ENCODE assay signal across 15 cellular contexts in the genomic region with DNA sequence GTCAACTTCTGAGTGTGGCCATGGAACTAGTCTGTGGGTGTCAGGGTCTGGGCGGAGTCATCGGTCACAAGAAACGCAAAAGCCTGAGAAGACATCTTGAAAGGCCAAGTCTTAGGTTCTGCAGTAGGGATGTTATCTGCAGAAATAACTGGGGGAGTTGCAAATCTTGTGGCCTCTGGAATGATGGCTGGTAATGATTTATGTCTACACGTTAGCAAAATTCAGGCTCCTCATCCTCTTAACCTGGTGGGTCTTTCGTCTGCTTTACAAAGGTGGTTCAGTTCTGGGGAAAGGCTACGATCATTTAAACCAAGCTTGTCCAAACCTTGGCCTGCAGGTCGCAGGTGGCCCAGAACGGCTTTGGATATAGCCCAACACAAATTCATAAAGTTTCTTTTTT. TPM values are rescaled to one million over a fixed set of nuclear protein-coding genes. Genes with fewer than 3 reads are reported as not detected.
DNase-seq lines count a peak whose midpoint lies in the region; ATAC-seq, FAIRE-seq and TF ChIP-seq lines count a peak whose summit lies in the region.
"Had no signal": no experiment of that assay in that cellular context is flagged by ENCODE, and none has a peak within 500 bp of the region (broad histone marks: within the 10 kb centered on the region; RNA-seq: fewer than 3 reads in every experiment).

No MANE protein-coding gene starts in this region.

- in situ Hi-C loops in HepG2 (cut with HindIII; ENCODE audit: extremely low pct_ligation_motif_present, low pct_unique_long_range_greater_than_20kb): no loop called here

- no peak for TF ChIP-seq RAD21 in HepG2 (CRISPR knock-in tag; IDR thresholded peaks at IDR 0.05)

- no peaks in the 10 kb centered on the region for H3K79me2 ChIP-seq in Karpas-422 (ENCODE audit: low read length)
- H3K79me2 ChIP-seq in HepG2 (ENCODE audit: insufficient read depth, low read length): no peaks in the 10 kb centered on the region

- no peak for DNase-seq in Karpas-422
- DNase-seq in amniotic epithelial cell (ENCODE audit: low read depth): peak; percentile 39
- DNase-seq in neural crest cell (ENCODE audit: low read depth, low spot score): no peak
- DNase-seq in T-helper 1 cell: no peak
- DNase-seq in HepG2 (ENCODE audit: low spot score): no peak
- DNase-seq in D341Med (ENCODE audit: low spot score): no peak
- DNase-seq: CD4-positive, CD25-positive, alpha-beta regulatory T cell; DMS 273 treated with DMSO at 0.1 percent for 48 hours; HCEC 1CT; HFFc6 had no signal

- no peak for ATAC-seq in HepG2
- ATAC-seq: A549 had no signal

- 87% methylated on average over 8 of the region's 8 CpGs for WGBS in HepG2 (ENCODE audit: low lambda C conversion rate)

- H4K20me1 ChIP-seq in Karpas-422 (ENCODE audit: insufficient read depth, low read depth, low read length): no peaks in the 10 kb centered on the region
- no peaks in the 10 kb centered on the region for H4K20me1 ChIP-seq in HepG2 (ENCODE audit: insufficient read depth, low read length)

- no peaks in the 10 kb centered on the region for H3K27me3 Mint-ChIP-seq in neural crest cell (ENCODE audit: low read depth)

- no peak for FAIRE-seq in HepG2 (lab: Jason Lieb, UNC)
- FAIRE-seq: A549, H1 had no signal

- CTCF ChIA-PET in HepG2 (lab: Yijun Ruan, JAX; ENCODE audit: low intra/inter-chr PET ratio, low total read pairs): no interaction called here

- no peaks in the 10 kb centered on the region for H3K36me3 Mint-ChIP-seq in neural crest cell (ENCODE audit: low read depth)
- H3K36me3 Mint-ChIP-seq: CD4-positive, CD25-positive, alpha-beta regulatory T cell had no signal

- H3K9me3 ChIP-seq in Karpas-422 (ENCODE audit: low read length) (no peaks in the 10 kb centered on the region), HepG2 (ENCODE audit: low read length) (no peaks in the 10 kb centered on the region)
- H3K9me3 ChIP-seq: A549 had no signal

- TF ChIP-seq EP300 in HepG2 (IDR thresholded peaks at IDR 0.05; ENCODE audit: low read depth in 2 of 2, low read length in 2 of 2) (no peak), HepG2 (CRISPR knock-in tag; IDR thresholded peaks at IDR 0.05; ENCODE audit: borderline replicate concordance) (no peak)

- H2AFZ ChIP-seq in Karpas-422 (ENCODE audit: low read length) (no peak overlapping the region), HepG2 (ENCODE audit: low read length) (no peak overlapping the region)

- no peaks in the 10 kb centered on the region for H3K9me3 Mint-ChIP-seq in neural crest cell
- H3K9me3 Mint-ChIP-seq: CD4-positive, CD25-positive, alpha-beta regulatory T cell; HFFc6 had no signal

- H3K9ac ChIP-seq in Karpas-422 (ENCODE audit: low read length) (no peak overlapping the region), HepG2 (ENCODE audit: insufficient read depth, low read depth, low read length) (no peak overlapping the region)

- H3K4me2 ChIP-seq in Karpas-422 (ENCODE audit: low read depth, low read length, poor library complexity, severe bottlenecking) (peak overlapping the region; percentile 46), HepG2 (ENCODE audit: low read depth, low read length) (no peak overlapping the region)
- H3K4me2 ChIP-seq: A549 had no signal

- intact Hi-C loops in HepG2 (cut with micrococcal nuclease; ENCODE audit: unreplicated experiment): no loop called here

- H3K27ac ChIP-seq in Karpas-422 (ENCODE audit: low read length): no peak overlapping the region
- H3K27ac ChIP-seq in HepG2 (ENCODE audit: extremely low read length, insufficient read depth, low read length): no peak overlapping the region
- H3K27ac ChIP-seq: A549 had no signal

- TF ChIP-seq POLR2A in HepG2 (IDR thresholded peaks at IDR 0.05; ENCODE audit: insufficient read depth in 1 of 2, low read depth in 2 of 2, low read length in 2 of 2): no peak

- H3K27me3 ChIP-seq in Karpas-422 (ENCODE audit: low read length): no peaks in the 10 kb centered on the region
- H3K27me3 ChIP-seq in HepG2 (ENCODE audit: control insufficient read depth in 1 of 2, insufficient read depth in 2 of 2, low read length in 2 of 2): peaks cover 2 to 17% of the 10 kb centered on the region in 2 experiments; a peak in 3 of 5 replicates

- POLR2A ChIA-PET in HepG2 (lab: Yijun Ruan, JAX): interaction anchor here (0.7 to 1.2 kb wide), 3 partner anchors 11 to 41 kb away, joined by 3 to 4 read pairs (median 3); no protein-coding TSS in a partner anchor

- no peak overlapping the region for H3K4me3 Mint-ChIP-seq in neural crest cell
- H3K4me3 Mint-ChIP-seq: CD4-positive, CD25-positive, alpha-beta regulatory T cell; HFFc6 had no signal

- peaks cover 36% of the 10 kb centered on the region for H3K4me1 ChIP-seq in Karpas-422 (ENCODE audit: low read length)
- peaks cover 58% of the 10 kb centered on the region for H3K4me1 ChIP-seq in HepG2 (ENCODE audit: insufficient read depth, low read length)
- H3K4me1 ChIP-seq: A549 had no signal

- no TSS peak for BruUV-seq in HepG2 (replicated peaks; lab: Mats Ljungman, UMichigan)

- H3K4me1 Mint-ChIP-seq in neural crest cell: peaks cover 6% of the 10 kb centered on the region
- H3K4me1 Mint-ChIP-seq: CD4-positive, CD25-positive, alpha-beta regulatory T cell had no signal

- no peak overlapping the region for H3K4me3 ChIP-seq in Karpas-422 (ENCODE audit: low read length)
- no peak overlapping the region for H3K4me3 ChIP-seq in HepG2 (replicated peaks in 1 of 3; ENCODE audit: insufficient read depth in 1 of 3, low read depth in 2 of 3, low read length in 3 of 3)
- H3K4me3 ChIP-seq: A549 had no signal

- peak overlapping the region; percentile 27 for H3K27ac Mint-ChIP-seq in neural crest cell (ENCODE audit: unreplicated experiment)
- H3K27ac Mint-ChIP-seq: CD4-positive, CD25-positive, alpha-beta regulatory T cell; HFFc6 had no signal

- H3K9me2 ChIP-seq in Karpas-422 (replicated peaks; ENCODE audit: insufficient read depth, low read length): no peaks in the 10 kb centered on the region

- TF ChIP-seq CTCF in neural crest cell (conservative IDR thresholded peaks at IDR 0.05) (no peak), HepG2 (CRISPR knock-in tag; IDR thresholded peaks at IDR 0.05) (no peak)

- H3K36me3 ChIP-seq in Karpas-422 (ENCODE audit: insufficient read depth, low read length) (no peaks in the 10 kb centered on the region), HepG2 (replicated peaks in 1 of 2; ENCODE audit: control insufficient read depth in 1 of 2, insufficient read depth in 2 of 2, low read length in 2 of 2) (no peaks in the 10 kb centered on the region)

RNA-seq across cellular contexts. Expression of a gene that starts 7.4 kb away (rescaled TPM):
- total RNA-seq in Karpas-422 (2014; rRNA removed; shearing (Covaris generic); ENCODE audit: low replicate concordance): 27.5 and 30.1 TPM in 2 replicates
- 105 and 106 TPM in 2 replicates for total RNA-seq in neural crest cell
- total RNA-seq in HepG2 (2016; rRNA removed; fragmentation: Illumina TruSeq; extraction: Trizol): 31.5 and 32.4 TPM in 2 replicates
- total RNA-seq in HepG2 (2016; cell fraction: cytosol; rRNA removed; fragmentation: Illumina TruSeq; extraction: Trizol; ENCODE audit: low read depth): 9.5 and 9.9 TPM in 2 replicates
- 27.7 and 33.5 TPM in 2 replicates for total RNA-seq in HepG2 (2016; cell fraction: insoluble cytoplasmic fraction; rRNA removed; fragmentation: Illumina TruSeq; extraction: Trizol)
- 19.2 and 24.7 TPM in 2 replicates for total RNA-seq in HepG2 (2016; cell fraction: membrane; rRNA removed; fragmentation: Illumina TruSeq; extraction: Trizol)
- total RNA-seq in HepG2 (2016; cell fraction: nucleus; rRNA removed; fragmentation: Illumina TruSeq; extraction: Trizol): 26.9 and 30.5 TPM in 2 replicates
- 305 and 347 TPM in 2 replicates for polyA plus RNA-seq in HepG2 (2011; rRNA removed)
- 171 and 227 TPM in 2 replicates for polyA plus RNA-seq in HepG2 (2011; cell fraction: cytosol; rRNA removed)
- polyA plus RNA-seq in HepG2 (2011; cell fraction: nucleus; rRNA removed): 180 and 209 TPM in 2 replicates
- 258 and 265 TPM in 2 replicates for polyA plus RNA-seq in HepG2 (2012)
- polyA plus RNA-seq in HepG2 (2016; cell fraction: cytosol; fragmentation: Illumina TruSeq; extraction: Trizol; ENCODE audit: low read depth): 41.8 and 43.2 TPM in 2 replicates
- polyA plus RNA-seq in HepG2 (2016; cell fraction: insoluble cytoplasmic fraction; fragmentation: Illumina TruSeq; extraction: Trizol; ENCODE audit: low read depth): 103 and 141 TPM in 2 replicates
- polyA plus RNA-seq in HepG2 (2016; cell fraction: membrane; fragmentation: Illumina TruSeq; extraction: Trizol; ENCODE audit: low read depth): 69.2 and 69.5 TPM in 2 replicates
- polyA plus RNA-seq in HepG2 (2016; cell fraction: nucleus; fragmentation: Illumina TruSeq; extraction: Trizol; ENCODE audit: insufficient read depth, low read depth): 118 and 123 TPM in 2 replicates
- polyA minus RNA-seq in HepG2 (2011; rRNA and poly(A)+ RNA removed; ENCODE audit: low replicate concordance): 63.4 and 306 TPM in 2 replicates
- polyA minus RNA-seq in HepG2 (2011; cell fraction: cytosol; rRNA and poly(A)+ RNA removed): 173 and 208 TPM in 2 replicates
- 50.5 and 63.4 TPM in 2 replicates for polyA minus RNA-seq in HepG2 (2011; cell fraction: nucleus; rRNA and poly(A)+ RNA removed)

RNA-seq across cellular contexts. Expression of a gene that starts 16.2 kb away (rescaled TPM):
- total RNA-seq in Karpas-422 (2014; rRNA removed; shearing (Covaris generic); ENCODE audit: low replicate concordance): not detected in 2 replicates
- 0.66 and 1.3 TPM in 2 replicates for total RNA-seq in neural crest cell
- 0.97 TPM in 1 of 2 replicates, not detected in the other for total RNA-seq in HepG2 (2016; rRNA removed; fragmentation: Illumina TruSeq; extraction: Trizol)
- 0.35 TPM in 1 of 2 replicates, not detected in the other for total RNA-seq in HepG2 (2016; cell fraction: cytosol; rRNA removed; fragmentation: Illumina TruSeq; extraction: Trizol; ENCODE audit: low read depth)
- total RNA-seq in HepG2 (2016; cell fraction: insoluble cytoplasmic fraction; rRNA removed; fragmentation: Illumina TruSeq; extraction: Trizol): 0.58 TPM in 1 of 2 replicates, not detected in the other
- not detected in 2 replicates for total RNA-seq in HepG2 (2016; cell fraction: membrane; rRNA removed; fragmentation: Illumina TruSeq; extraction: Trizol)
- 0.69 and 1.2 TPM in 2 replicates for total RNA-seq in HepG2 (2016; cell fraction: nucleus; rRNA removed; fragmentation: Illumina TruSeq; extraction: Trizol)
- polyA plus RNA-seq in HepG2 (2011; rRNA removed): 0.40 and 0.50 TPM in 2 replicates
- polyA plus RNA-seq in HepG2 (2011; cell fraction: cytosol; rRNA removed): not detected in 2 replicates
- polyA plus RNA-seq in HepG2 (2011; cell fraction: nucleus; rRNA removed): 0.40 and 1.1 TPM in 2 replicates
- 0.21 TPM in 1 of 2 replicates, not detected in the other for polyA plus RNA-seq in HepG2 (2012)
- polyA plus RNA-seq in HepG2 (2016; cell fraction: cytosol; fragmentation: Illumina TruSeq; extraction: Trizol; ENCODE audit: low read depth): not detected in 2 replicates
- not detected in 2 replicates for polyA plus RNA-seq in HepG2 (2016; cell fraction: insoluble cytoplasmic fraction; fragmentation: Illumina TruSeq; extraction: Trizol; ENCODE audit: low read depth)
- polyA plus RNA-seq in HepG2 (2016; cell fraction: membrane; fragmentation: Illumina TruSeq; extraction: Trizol; ENCODE audit: low read depth): not detected in 2 replicates
- polyA plus RNA-seq in HepG2 (2016; cell fraction: nucleus; fragmentation: Illumina TruSeq; extraction: Trizol; ENCODE audit: insufficient read depth, low read depth): not detected in 2 replicates
- 2.1 and 4.3 TPM in 2 replicates for polyA minus RNA-seq in HepG2 (2011; rRNA and poly(A)+ RNA removed; ENCODE audit: low replicate concordance)
- polyA minus RNA-seq in HepG2 (2011; cell fraction: cytosol; rRNA and poly(A)+ RNA removed): not detected in 2 replicates
- 3.9 and 6.5 TPM in 2 replicates for polyA minus RNA-seq in HepG2 (2011; cell fraction: nucleus; rRNA and poly(A)+ RNA removed)
- total RNA-seq: Daoy, HT1080 had no signal
- polyA plus RNA-seq: A549, BJ had no signal

RNA-seq across cellular contexts. Expression of a gene that starts 41.9 kb away (rescaled TPM):
- 28.7 and 39.2 TPM in 2 replicates for total RNA-seq in Karpas-422 (2014; rRNA removed; shearing (Covaris generic); ENCODE audit: low replicate concordance)
- 110 and 114 TPM in 2 replicates for total RNA-seq in neural crest cell
- 47.4 and 64.1 TPM in 2 replicates for total RNA-seq in HepG2 (2016; rRNA removed; fragmentation: Illumina TruSeq; extraction: Trizol)
- 6.4 and 8.7 TPM in 2 replicates for total RNA-seq in HepG2 (2016; cell fraction: cytosol; rRNA removed; fragmentation: Illumina TruSeq; extraction: Trizol; ENCODE audit: low read depth)
- total RNA-seq in HepG2 (2016; cell fraction: insoluble cytoplasmic fraction; rRNA removed; fragmentation: Illumina TruSeq; extraction: Trizol): 45.0 and 57.8 TPM in 2 replicates
- 23.2 TPM in 2 replicates for total RNA-seq in HepG2 (2016; cell fraction: membrane; rRNA removed; fragmentation: Illumina TruSeq; extraction: Trizol)
- 32.4 and 36.4 TPM in 2 replicates for total RNA-seq in HepG2 (2016; cell fraction: nucleus; rRNA removed; fragmentation: Illumina TruSeq; extraction: Trizol)
- polyA plus RNA-seq in HepG2 (2011; rRNA removed): 45.8 and 50.1 TPM in 2 replicates
- 28.7 TPM in 2 replicates for polyA plus RNA-seq in HepG2 (2011; cell fraction: cytosol; rRNA removed)
- polyA plus RNA-seq in HepG2 (2011; cell fraction: nucleus; rRNA removed): 70.7 and 76.7 TPM in 2 replicates
- polyA plus RNA-seq in HepG2 (2012): 62.0 and 63.4 TPM in 2 replicates
- polyA plus RNA-seq in HepG2 (2016; cell fraction: cytosol; fragmentation: Illumina TruSeq; extraction: Trizol; ENCODE audit: low read depth): 5.1 and 6.4 TPM in 2 replicates
- 59.1 and 66.7 TPM in 2 replicates for polyA plus RNA-seq in HepG2 (2016; cell fraction: insoluble cytoplasmic fraction; fragmentation: Illumina TruSeq; extraction: Trizol; ENCODE audit: low read depth)
- 14.0 and 14.8 TPM in 2 replicates for polyA plus RNA-seq in HepG2 (2016; cell fraction: membrane; fragmentation: Illumina TruSeq; extraction: Trizol; ENCODE audit: low read depth)
- polyA plus RNA-seq in HepG2 (2016; cell fraction: nucleus; fragmentation: Illumina TruSeq; extraction: Trizol; ENCODE audit: insufficient read depth, low read depth): 53.9 and 54.2 TPM in 2 replicates
- 46.1 and 58.4 TPM in 2 replicates for polyA minus RNA-seq in HepG2 (2011; rRNA and poly(A)+ RNA removed; ENCODE audit: low replicate concordance)
- 29.3 and 32.2 TPM in 2 replicates for polyA minus RNA-seq in HepG2 (2011; cell fraction: cytosol; rRNA and poly(A)+ RNA removed)
- 33.0 and 36.7 TPM in 2 replicates for polyA minus RNA-seq in HepG2 (2011; cell fraction: nucleus; rRNA and poly(A)+ RNA removed)
